In genomic region chr3:24462737-24463136, GRCh38 we compare ENCODE assay signal across 1 cellular context.
TF ChIP-seq lines count a peak whose summit lies in the region.

No MANE protein-coding gene starts in this region.

TF ChIP-seq in GM23338, 12 proteins besides CTCF, POLR2A, EP300 and RAD21 (continued from another document):
- TF ChIP-seq ETS1 (IDR thresholded peaks at IDR 0.05) (no peak), ZNF462 (CRISPR knock-in tag; IDR thresholded peaks at IDR 0.05) (no peak), ZNF114 (CRISPR knock-in tag; IDR thresholded peaks at IDR 0.05) (no peak), EZH2phosphoT487 (IDR thresholded peaks at IDR 0.05; ENCODE audit: unreplicated experiment) (no peak), NANOG (IDR thresholded peaks at IDR 0.05; ENCODE audit: borderline replicate concordance) (no peak), ZNF331 (CRISPR knock-in tag; IDR thresholded peaks at IDR 0.05; ENCODE audit: low read depth) (no peak)
